ENCODE assay signal across 17 cellular contexts in the genomic region with DNA sequence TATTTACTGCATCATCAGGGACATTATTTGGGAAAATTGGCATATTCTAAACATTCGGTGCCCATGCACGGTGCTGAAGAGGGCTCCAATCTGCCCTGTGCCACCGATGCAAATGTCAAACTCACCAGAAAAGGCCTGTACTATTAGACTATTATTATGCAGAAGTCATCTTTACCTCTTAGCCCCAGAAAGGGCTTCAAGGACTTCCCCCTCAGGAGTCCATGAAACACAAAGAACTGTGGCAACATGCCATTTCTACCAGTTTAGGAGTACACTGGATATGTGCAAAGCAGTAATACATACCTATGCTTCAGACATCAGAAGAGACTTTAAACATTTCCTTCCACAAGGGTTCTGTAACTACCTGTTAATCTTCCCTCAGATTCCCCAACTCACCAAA. TPM values are rescaled to one million over a fixed set of nuclear protein-coding genes. Genes with fewer than 3 reads are reported as not detected.
A peak's percentile ranks its signal among the peaks of the same experiment; 100 is the strongest.
DNase-seq lines count a peak whose midpoint lies in the region; ATAC-seq and TF ChIP-seq lines count a peak whose summit lies in the region.
"Had no signal": no experiment of that assay in that cellular context is flagged by ENCODE, and none has a peak within 500 bp of the region (broad histone marks: within the 10 kb centered on the region; RNA-seq: fewer than 3 reads in every experiment).

No MANE protein-coding gene starts in this region.

- peaks cover 38% of the 10 kb centered on the region for H3K36me3 Mint-ChIP-seq in activated CD8-positive, alpha-beta T cell treated with anti-CD3 and anti-CD28 coated beads, Interleukin-2, amount 10 ng/mL, durations not matched to agents 7 days and 5 days (ENCODE audit: low read depth)
- peaks cover 0 to 7% (median 7%) of the 10 kb centered on the region in 5 donors for H3K36me3 Mint-ChIP-seq in naive thymus-derived CD4-positive, alpha-beta T cell

- H3K79me2 ChIP-seq in DOHH2 (ENCODE audit: control insufficient read depth, low read length), result peaks cover 100% of the 10 kb centered on the region

- H3K27ac ChIP-seq in C4-2B (peak overlapping the region; percentile 63), DOHH2 (ENCODE audit: low read depth, low read length) (peak overlapping the region; percentile 43; the same call in 1 of the 2 replicates), lower lobe of right lung (no peak overlapping the region)
- peak overlapping the region; percentile 63 for H3K27ac ChIP-seq in naive thymus-derived CD4-positive, alpha-beta T cell (ENCODE audit: low read depth, low read length)
- H3K27ac ChIP-seq: colonic mucosa, PC-9, sigmoid colon had no signal

- H3K9me3 ChIP-seq in DOHH2 (ENCODE audit: control insufficient read depth, insufficient read depth, low read length), result no peaks in the 10 kb centered on the region
- no peaks in the 10 kb centered on the region for H3K9me3 ChIP-seq in naive thymus-derived CD4-positive, alpha-beta T cell (ENCODE audit: control insufficient read depth in 2 of 3, low read length in 3 of 3)
- no peaks in the 10 kb centered on the region for H3K9me3 ChIP-seq in lower lobe of right lung
- H3K9me3 ChIP-seq: colonic mucosa, sigmoid colon had no signal

- POLR2A ChIA-PET in activated CD8-positive, alpha-beta T cell treated with anti-CD3 and anti-CD28 coated beads, Interleukin-2, amount 10 ng/mL, durations not matched to agents 7 days and 5 days (lab: Charles Lee), result interaction anchor here (0.8 to 3.0 kb wide), 9 partner anchors 9 to 56 kb away, joined by 3 to 19 read pairs (median 7); a partner anchor contains a TSS
- POLR2A ChIA-PET in naive thymus-derived CD4-positive, alpha-beta T cell (lab: Charles Lee), result interaction anchor here (0.6 to 7.2 kb wide), 12 partner anchors 10 to 188 kb away, joined by 3 to 57 read pairs (median 7); a partner anchor contains a TSS

- peaks cover 60% of the 10 kb centered on the region for H3K36me3 ChIP-seq in DOHH2 (ENCODE audit: control insufficient read depth, low read length)
- H3K36me3 ChIP-seq in naive thymus-derived CD4-positive, alpha-beta T cell (ENCODE audit: control insufficient read depth in 2 of 3, insufficient read depth in 3 of 3, low read length in 3 of 3), result peaks cover 0 to 9% (median 4%) of the 10 kb centered on the region in 3 experiments
- peaks cover 15% of the 10 kb centered on the region for H3K36me3 ChIP-seq in lower lobe of right lung
- H3K36me3 ChIP-seq: colonic mucosa had no signal

- H3K27me3 Mint-ChIP-seq in activated CD8-positive, alpha-beta T cell treated with anti-CD3 and anti-CD28 coated beads, Interleukin-2, amount 10 ng/mL, durations not matched to agents 7 days and 5 days (ENCODE audit: low read depth), result no peaks in the 10 kb centered on the region
- no peaks in the 10 kb centered on the region for H3K27me3 Mint-ChIP-seq in naive thymus-derived CD4-positive, alpha-beta T cell

- H3F3A ChIP-seq in DOHH2 (ENCODE audit: control insufficient read depth, insufficient read depth), result peaks cover 16% of the 10 kb centered on the region

- peaks cover 83% of the 10 kb centered on the region for H3K4me1 Mint-ChIP-seq in activated CD8-positive, alpha-beta T cell treated with anti-CD3 and anti-CD28 coated beads, Interleukin-2, amount 10 ng/mL, durations not matched to agents 7 days and 5 days (ENCODE audit: low read depth)
- H3K4me1 Mint-ChIP-seq in naive thymus-derived CD4-positive, alpha-beta T cell, result peaks cover 68 to 95% (median 89%) of the 10 kb centered on the region in 7 donors

- no peaks in the 10 kb centered on the region for H3K9me2 ChIP-seq in DOHH2 (replicated peaks; ENCODE audit: control insufficient read depth, low read length)

- peak overlapping the region; percentile 80 for H3K4me3 Mint-ChIP-seq in activated CD8-positive, alpha-beta T cell treated with anti-CD3 and anti-CD28 coated beads, Interleukin-2, amount 10 ng/mL, durations not matched to agents 7 days and 5 days
- peak overlapping the region; percentile 82 to 92 (median 86) for H3K4me3 Mint-ChIP-seq in naive thymus-derived CD4-positive, alpha-beta T cell
- H3K4me3 Mint-ChIP-seq: CD14-positive monocyte had no signal

- no peak for ATAC-seq in activated CD8-positive, alpha-beta T cell treated with anti-CD3 and anti-CD28 coated beads, Interleukin-2, amount 10 ng/mL, durations not matched to agents 7 days and 5 days
- ATAC-seq in naive thymus-derived CD4-positive, alpha-beta T cell, result no peak
- no peak for ATAC-seq in lower lobe of right lung

- peaks cover 67% of the 10 kb centered on the region for H4K20me1 ChIP-seq in DOHH2 (ENCODE audit: control insufficient read depth, insufficient read depth, low read depth, low read length)

- CTCF ChIA-PET in activated CD8-positive, alpha-beta T cell treated with anti-CD3 and anti-CD28 coated beads, Interleukin-2, amount 10 ng/mL, durations not matched to agents 7 days and 5 days (lab: Charles Lee), result interaction anchor here (0.8 to 13.5 kb wide), 11 partner anchors 10 to 91 kb away, joined by 3 to 182 read pairs (median 6); a partner anchor contains a TSS
- CTCF ChIA-PET in naive thymus-derived CD4-positive, alpha-beta T cell (lab: Charles Lee), result interaction anchor here (1.0 to 13.0 kb wide), 7 partner anchors 10 to 91 kb away, joined by 3 to 102 read pairs (median 5); no protein-coding TSS in a partner anchor

- no peaks in the 10 kb centered on the region for H3K9me3 Mint-ChIP-seq in activated CD8-positive, alpha-beta T cell treated with anti-CD3 and anti-CD28 coated beads, Interleukin-2, amount 10 ng/mL, durations not matched to agents 7 days and 5 days (ENCODE audit: insufficient read depth)
- H3K9me3 Mint-ChIP-seq in naive thymus-derived CD4-positive, alpha-beta T cell, result peaks cover 0 to 2% (median 0%) of the 10 kb centered on the region in 11 donors
- H3K9me3 Mint-ChIP-seq: CD14-positive monocyte had no signal

- TF ChIP-seq CTCF in C4-2B (conservative IDR thresholded peaks at IDR 0.05), result no peak
- no peak for TF ChIP-seq CTCF in DOHH2 (IDR thresholded peaks at IDR 0.05; ENCODE audit: low read depth, low read length, poor library complexity, severe bottlenecking)
- no peak for TF ChIP-seq CTCF in lower lobe of right lung (IDR thresholded peaks at IDR 0.05)

- no peak for DNase-seq in activated CD8-positive, alpha-beta T cell treated with anti-CD3 and anti-CD28 coated beads, Interleukin-2, amount 10 ng/mL, durations not matched to agents 7 days and 5 days
- no peak for DNase-seq in naive thymus-derived CD4-positive, alpha-beta T cell
- DNase-seq in lower lobe of right lung (no peak), NCI-H128 (lab: John Stamatoyannopoulos, UW; ENCODE audit: unreplicated experiment) (no peak), DMS153 (lab: John Stamatoyannopoulos, UW) (no peak)
- DNase-seq in stimulated activated naive CD4-positive, alpha-beta T cell treated with Interleukin-2 at 50 U/mL for 16 hours (lab: John Stamatoyannopoulos, UW), result no peak
- DNase-seq: activated CD4-positive, alpha-beta T cell treated with anti-CD3 and anti-CD28 coated beads, Interleukin-2, amount 50 U/mL, for 1 hour; colonic mucosa; NCI-H1092; NCI-H345; PC-9; sigmoid colon; stimulated activated CD4-positive, alpha-beta T cell treated with anti-CD3 and anti-CD28 coated beads, Interleukin-4, amount 100 ng/mL, for 4 hours had no signal

- peak overlapping the region; percentile 96 for H3K27ac Mint-ChIP-seq in activated CD8-positive, alpha-beta T cell treated with anti-CD3 and anti-CD28 coated beads, Interleukin-2, amount 10 ng/mL, durations not matched to agents 7 days and 5 days
- peak overlapping the region; percentile 74 to 94 (median 90) for H3K27ac Mint-ChIP-seq in naive thymus-derived CD4-positive, alpha-beta T cell

- H3K4me3 ChIP-seq in DOHH2 (ENCODE audit: low read length) (peak overlapping the region; percentile 58; the same call in 1 of the 2 replicates), lower lobe of right lung (no peak overlapping the region)
- peak overlapping the region; percentile 39 for H3K4me3 ChIP-seq in naive thymus-derived CD4-positive, alpha-beta T cell (ENCODE audit: low read length)
- H3K4me3 ChIP-seq: colonic mucosa, PC-9, sigmoid colon had no signal

- intact Hi-C loops in naive thymus-derived CD4-positive, alpha-beta T cell (cut with micrococcal nuclease), result loop anchor here in 1 of 2 donors (5.0 kb wide), 2 partner anchors 35 to 90 kb away; a partner anchor contains a TSS
- intact Hi-C loops in lower lobe of right lung (cut with DNase I), result no loop called here

- no peaks in the 10 kb centered on the region for H3K27me3 ChIP-seq in DOHH2 (ENCODE audit: control insufficient read depth, low read length)
- no peaks in the 10 kb centered on the region for H3K27me3 ChIP-seq in naive thymus-derived CD4-positive, alpha-beta T cell (ENCODE audit: control insufficient read depth in 2 of 2, insufficient read depth in 2 of 2, low read length in 2 of 2)
- H3K27me3 ChIP-seq in lower lobe of right lung (ENCODE audit: low read depth), result no peaks in the 10 kb centered on the region
- H3K27me3 ChIP-seq: colonic mucosa, sigmoid colon had no signal

- peaks cover 59% of the 10 kb centered on the region for H3K4me1 ChIP-seq in DOHH2 (ENCODE audit: control insufficient read depth, low read length)
- H3K4me1 ChIP-seq in naive thymus-derived CD4-positive, alpha-beta T cell (ENCODE audit: control insufficient read depth in 2 of 2, insufficient read depth in 2 of 2, low read length in 2 of 2), result peaks cover 77 to 78% of the 10 kb centered on the region in 2 donors
- H3K4me1 ChIP-seq in lower lobe of right lung, result peaks cover 99% of the 10 kb centered on the region

- peak overlapping the region; percentile 76 for H3K4me2 ChIP-seq in DOHH2 (ENCODE audit: low read length)
- H3K4me2 ChIP-seq: PC-9 had no signal

RNA-seq across cellular contexts. Expression of a gene that starts 8.6 kb away (rescaled TPM):
- 10 to 100 TPM; 69.6 to 74.0 TPM for total RNA-seq in activated CD8-positive, alpha-beta T cell treated with anti-CD3 and anti-CD28 coated beads, Interleukin-2, amount 10 ng/mL, durations not matched to agents 7 days and 5 days
- 100 to 1,000 TPM in 2 of 5 experiments, 10 to 100 TPM in 3; 66.1 to 139 (median 77.4) TPM for total RNA-seq in naive thymus-derived CD4-positive, alpha-beta T cell
- polyA plus RNA-seq in naive thymus-derived CD4-positive, alpha-beta T cell, result 10 to 100 TPM; 36.6 to 58.4 TPM
- 54.6 TPM for total RNA-seq in lower lobe of right lung

RNA-seq across cellular contexts. Expression of a gene that starts 20.2 kb away (rescaled TPM):
- total RNA-seq in activated CD8-positive, alpha-beta T cell treated with anti-CD3 and anti-CD28 coated beads, Interleukin-2, amount 10 ng/mL, durations not matched to agents 7 days and 5 days, result 10 to 100 TPM; 37.3 to 39.7 TPM
- total RNA-seq in naive thymus-derived CD4-positive, alpha-beta T cell, result 10 to 100 TPM; 32.1 to 48.0 (median 40.7) TPM
- polyA plus RNA-seq in naive thymus-derived CD4-positive, alpha-beta T cell, result 10 to 100 TPM; 19.6 to 22.9 TPM
- total RNA-seq in lower lobe of right lung, result 26.2 TPM

RNA-seq across cellular contexts. Expression of a gene that starts 34.8 kb away (rescaled TPM):
- 10 to 100 TPM; 57.8 to 69.7 TPM for total RNA-seq in activated CD8-positive, alpha-beta T cell treated with anti-CD3 and anti-CD28 coated beads, Interleukin-2, amount 10 ng/mL, durations not matched to agents 7 days and 5 days
- total RNA-seq in naive thymus-derived CD4-positive, alpha-beta T cell, result 10 to 100 TPM in 1 of 5 experiments, 1 to 10 TPM in 4; 3.4 to 12.6 (median 5.6) TPM
- under 1 TPM; 0.44 to 0.63 TPM for polyA plus RNA-seq in naive thymus-derived CD4-positive, alpha-beta T cell
- total RNA-seq in lower lobe of right lung, result 10.4 TPM
- polyA plus RNA-seq: neural cell had no signal

RNA-seq across cellular contexts. Expression of a gene that starts 56.1 kb away (rescaled TPM):
- 1 to 10 TPM; 7.9 to 9.6 TPM for total RNA-seq in activated CD8-positive, alpha-beta T cell treated with anti-CD3 and anti-CD28 coated beads, Interleukin-2, amount 10 ng/mL, durations not matched to agents 7 days and 5 days
- total RNA-seq in naive thymus-derived CD4-positive, alpha-beta T cell, result 10 to 100 TPM in 2 of 5 experiments, 1 to 10 TPM in 3; 3.7 to 10.8 (median 7.5) TPM
- 1 to 10 TPM in 1 of 2 donors, under 1 TPM in 1; 0.91 to 1.9 TPM for polyA plus RNA-seq in naive thymus-derived CD4-positive, alpha-beta T cell
- total RNA-seq in lower lobe of right lung, result 8.2 TPM
